Comparison of ENCODE assay signal across 15 cellular contexts in genomic region chr18:28411806-28412205, GRCh38.
A peak's percentile ranks its signal among the peaks of the same experiment; 100 is the strongest.
DNase-seq lines count a peak whose midpoint lies in the region; ATAC-seq lines count a peak whose summit lies in the region.
"Had no signal": no experiment of that assay in that cellular context is flagged by ENCODE, and none has a peak within 500 bp of the region (broad histone marks: within the 10 kb centered on the region; RNA-seq: fewer than 3 reads in every experiment).

No MANE protein-coding gene starts in this region.

- no peaks in the 10 kb centered on the region for H3K27me3 ChIP-seq in adipocyte (replicated peaks; ENCODE audit: control insufficient read depth, insufficient read depth, low read length)
- H3K27me3 ChIP-seq: adrenal gland had no signal

- ATAC-seq in Right ventricle myocardium superior (ENCODE audit: poor library complexity) (peak; percentile 97), HG03095 (IDR thresholded peaks at IDR 0.05; ENCODE audit: unreplicated experiment) (no peak), GM21528 (IDR thresholded peaks at IDR 0.05; ENCODE audit: low FRiP score, unreplicated experiment) (no peak)
- ATAC-seq: activated T-cell treated with anti-CD3 and anti-CD28 coated beads, Interleukin-2, amount 50 U/mL, for 72 hours; mucosa of descending colon had no signal

- no peak overlapping the region for H3K4me3 ChIP-seq in adipocyte (ENCODE audit: low read length)
- H3K4me3 ChIP-seq in skeletal muscle cell (ENCODE audit: low read depth, low read length): no peak overlapping the region
- H3K4me3 ChIP-seq: adrenal gland, mucosa of descending colon had no signal

- H3K36me3 ChIP-seq in adipocyte (ENCODE audit: control insufficient read depth, insufficient read depth, low read length, severe bottlenecking): no peaks in the 10 kb centered on the region
- H3K36me3 ChIP-seq: adrenal gland had no signal

- DNase-seq in EL (peak; percentile 5), adipocyte (ENCODE audit: low read depth) (peak; percentile 62), Right ventricle myocardium superior (peak; percentile 41), skeletal muscle cell (ENCODE audit: low read depth) (peak; percentile 76), HuH-7.5 (ENCODE audit: low spot score) (no peak), COLO829 (ENCODE audit: low spot score) (no peak)
- DNase-seq: activated T-cell treated with anti-CD3 and anti-CD28 coated beads, Interleukin-2, amount 50 U/mL, for 72 hours; C1 segment of cervical spinal cord; DMS79; MM.1S; mucosa of descending colon; posterior cingulate gyrus had no signal

- no peaks in the 10 kb centered on the region for H3K9me3 ChIP-seq in adipocyte (ENCODE audit: control insufficient read depth, low read length)
- H3K9me3 ChIP-seq: adrenal gland had no signal

- H3K4me1 ChIP-seq in adipocyte (ENCODE audit: control insufficient read depth, insufficient read depth, low read length): no peaks in the 10 kb centered on the region
- H3K4me1 ChIP-seq: adrenal gland had no signal

- intact Hi-C loops in Right ventricle myocardium superior (cut with DNase I): no loop called here

- H3K9ac ChIP-seq in adipocyte (ENCODE audit: low read length): no peak overlapping the region

Comparison
In these comparisons a context has a peak if more than half of its experiments do, and no peak if none do; other contexts are left out.
1. DNase-seq: peak in EL (single experiment), adipocyte (single experiment), Right ventricle myocardium superior (single experiment) and skeletal muscle cell (single experiment); none in HuH-7.5 (single experiment) and COLO829 (single experiment).